1 cellular context compared by ENCODE assay signal in the genomic region with DNA sequence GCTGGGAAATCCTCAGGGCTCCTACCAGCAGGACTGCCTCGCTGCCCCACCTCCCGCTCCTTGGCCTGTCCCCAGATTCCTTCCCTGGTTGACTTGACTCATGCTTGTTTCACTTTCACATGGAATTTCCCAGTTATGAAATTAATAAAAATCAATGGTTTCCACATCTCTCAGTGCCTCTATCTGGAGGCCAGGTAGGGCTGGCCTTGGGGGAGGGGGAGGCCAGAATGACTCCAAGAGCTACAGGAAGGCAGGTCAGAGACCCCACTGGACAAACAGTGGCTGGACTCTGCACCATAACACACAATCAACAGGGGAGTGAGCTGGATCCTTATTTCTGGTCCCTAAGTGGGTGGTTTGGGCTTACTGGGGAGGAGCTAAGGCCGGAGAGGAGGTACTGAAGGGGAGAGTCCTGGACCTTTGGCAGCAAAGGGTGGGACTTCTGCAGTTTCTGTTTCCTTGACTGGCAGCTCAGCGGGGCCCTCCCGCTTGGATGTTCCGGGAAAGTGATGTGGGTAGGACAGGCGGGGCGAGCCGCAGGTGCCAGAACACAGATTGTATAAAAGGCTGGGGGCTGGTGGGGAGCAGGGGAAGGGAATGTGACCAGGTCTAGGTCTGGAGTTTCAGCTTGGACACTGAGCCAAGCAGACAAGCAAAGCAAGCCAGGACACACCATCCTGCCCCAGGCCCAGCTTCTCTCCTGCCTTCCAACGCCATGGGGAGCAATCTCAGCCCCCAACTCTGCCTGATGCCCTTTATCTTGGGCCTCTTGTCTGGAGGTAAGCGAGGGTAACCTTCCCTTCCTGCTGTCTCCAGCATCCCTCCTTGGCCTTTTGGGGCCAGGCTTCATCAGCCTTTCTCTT.
TF ChIP-seq lines count a peak whose summit lies in the region.

TSS of gene CFB (plus strand) at position 589 of the 863 bp plus-strand sequence. CDS start at position 716, 127 bp downstream.

TF ChIP-seq in HepG2, 621 proteins besides CTCF, POLR2A, EP300 and RAD21 (continued from another document and continues in another):
- TF ChIP-seq, protein P1, sequence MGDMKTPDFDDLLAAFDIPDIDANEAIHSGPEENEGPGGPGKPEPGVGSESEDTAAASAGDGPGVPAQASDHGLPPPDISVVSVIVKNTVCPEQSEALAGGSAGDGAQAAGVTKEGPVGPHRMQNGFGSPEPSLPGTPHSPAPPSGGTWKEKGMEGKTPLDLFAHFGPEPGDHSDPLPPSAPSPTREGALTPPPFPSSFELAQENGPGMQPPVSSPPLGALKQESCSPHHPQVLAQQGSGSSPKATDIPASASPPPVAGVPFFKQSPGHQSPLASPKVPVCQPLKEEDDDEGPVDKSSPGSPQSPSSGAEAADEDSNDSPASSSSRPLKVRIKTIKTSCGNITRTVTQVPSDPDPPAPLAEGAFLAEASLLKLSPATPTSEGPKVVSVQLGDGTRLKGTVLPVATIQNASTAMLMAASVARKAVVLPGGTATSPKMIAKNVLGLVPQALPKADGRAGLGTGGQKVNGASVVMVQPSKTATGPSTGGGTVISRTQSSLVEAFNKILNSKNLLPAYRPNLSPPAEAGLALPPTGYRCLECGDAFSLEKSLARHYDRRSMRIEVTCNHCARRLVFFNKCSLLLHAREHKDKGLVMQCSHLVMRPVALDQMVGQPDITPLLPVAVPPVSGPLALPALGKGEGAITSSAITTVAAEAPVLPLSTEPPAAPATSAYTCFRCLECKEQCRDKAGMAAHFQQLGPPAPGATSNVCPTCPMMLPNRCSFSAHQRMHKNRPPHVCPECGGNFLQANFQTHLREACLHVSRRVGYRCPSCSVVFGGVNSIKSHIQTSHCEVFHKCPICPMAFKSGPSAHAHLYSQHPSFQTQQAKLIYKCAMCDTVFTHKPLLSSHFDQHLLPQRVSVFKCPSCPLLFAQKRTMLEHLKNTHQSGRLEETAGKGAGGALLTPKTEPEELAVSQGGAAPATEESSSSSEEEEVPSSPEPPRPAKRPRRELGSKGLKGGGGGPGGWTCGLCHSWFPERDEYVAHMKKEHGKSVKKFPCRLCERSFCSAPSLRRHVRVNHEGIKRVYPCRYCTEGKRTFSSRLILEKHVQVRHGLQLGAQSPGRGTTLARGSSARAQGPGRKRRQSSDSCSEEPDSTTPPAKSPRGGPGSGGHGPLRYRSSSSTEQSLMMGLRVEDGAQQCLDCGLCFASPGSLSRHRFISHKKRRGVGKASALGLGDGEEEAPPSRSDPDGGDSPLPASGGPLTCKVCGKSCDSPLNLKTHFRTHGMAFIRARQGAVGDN (CRISPR knock-in tag; IDR thresholded peaks at IDR 0.05), result peak; percentile 90
- TF ChIP-seq SMARCE1 (IDR thresholded peaks at IDR 0.05; ENCODE audit: borderline replicate concordance) (no peak), KLF13 (CRISPR knock-in tag; IDR thresholded peaks at IDR 0.05) (0 out of 2 replicates have a peak, but pooled peaks have one; percentile 21), TRIM22 (IDR thresholded peaks at IDR 0.05) (no peak), ZNF839 (CRISPR knock-in tag; IDR thresholded peaks at IDR 0.05; ENCODE audit: borderline replicate concordance) (no peak), ZNF124 (CRISPR knock-in tag; IDR thresholded peaks at IDR 0.05) (peak; percentile 47; the same call in 1 of the 2 replicates), U2AF2 (IDR thresholded peaks at IDR 0.05; ENCODE audit: low read depth, low read length) (0 out of 2 replicates have a peak, but pooled peaks have one; percentile 26), RFX3 (CRISPR knock-in tag; IDR thresholded peaks at IDR 0.05) (no peak), ZNF121 (CRISPR knock-in tag; IDR thresholded peaks at IDR 0.05) (no peak; the same call in none of the 2 replicates), HIVEP1 (CRISPR knock-in tag; IDR thresholded peaks at IDR 0.05) (peak; percentile 63), MAF1 (CRISPR knock-in tag; IDR thresholded peaks at IDR 0.05; ENCODE audit: borderline replicate concordance) (peak; percentile 83; the same call in 1 of the 2 replicates), ZBTB8A (CRISPR knock-in tag; IDR thresholded peaks at IDR 0.05; ENCODE audit: borderline replicate concordance, low read depth) (no peak), ZFAT (CRISPR knock-in tag; conservative IDR thresholded peaks at IDR 0.05) (no peak), SRSF4 (IDR thresholded peaks at IDR 0.05; ENCODE audit: low read depth, low read length, poor library complexity, severe bottlenecking) (no peak), ARID2 (CRISPR knock-in tag; IDR thresholded peaks at IDR 0.05; ENCODE audit: borderline replicate concordance) (no peak), ZNF510 (CRISPR knock-in tag; IDR thresholded peaks at IDR 0.05; ENCODE audit: low read depth) (peak; percentile 57; the same call in 1 of the 2 replicates), CCAR2 (optimal IDR thresholded peaks at IDR 0.05; ENCODE audit: low read depth, low read length) (peak; percentile 89), NPAS2 (CRISPR knock-in tag; IDR thresholded peaks at IDR 0.05; ENCODE audit: borderline replicate concordance) (no peak), CEBPG (CRISPR knock-in tag; IDR thresholded peaks at IDR 0.05) (peak; percentile 76), BORCS8-MEF2B (CRISPR knock-in tag; IDR thresholded peaks at IDR 0.05) (no peak), PCBP2 (optimal IDR thresholded peaks at IDR 0.05; ENCODE audit: low read depth, low read length, poor library complexity, severe bottlenecking) (no peak), MAX (IDR thresholded peaks at IDR 0.05) (peak; percentile 65), HCFC1 (IDR thresholded peaks at IDR 0.05; ENCODE audit: low read depth, low read length) (peak; percentile 5; the same call in 1 of the 2 replicates), TOE1 (CRISPR knock-in tag; IDR thresholded peaks at IDR 0.05) (peak; percentile 55), ZNF598 (CRISPR knock-in tag; IDR thresholded peaks at IDR 0.05; ENCODE audit: borderline replicate concordance) (0 out of 2 replicates have a peak, but pooled peaks have one; percentile 79), DNMT3B (CRISPR knock-in tag; conservative IDR thresholded peaks at IDR 0.05) (peak; percentile 77; the same call in 1 of the 2 replicates), ELF4 (CRISPR knock-in tag; IDR thresholded peaks at IDR 0.05; ENCODE audit: borderline replicate concordance) (peak; percentile 53; the same call in 1 of the 2 replicates), MIER2 (CRISPR knock-in tag; IDR thresholded peaks at IDR 0.05) (peak; percentile 67; the same call in 1 of the 2 replicates), ZNF577 (CRISPR knock-in tag; IDR thresholded peaks at IDR 0.05; ENCODE audit: borderline replicate concordance, low read depth) (no peak), BRD4 (CRISPR knock-in tag; IDR thresholded peaks at IDR 0.05) (no peak; the same call in none of the 2 replicates), NRL (CRISPR knock-in tag; IDR thresholded peaks at IDR 0.05; ENCODE audit: borderline replicate concordance) (no peak; the same call in 1 of the 2 replicates), ZSCAN25 (CRISPR knock-in tag; IDR thresholded peaks at IDR 0.05) (no peak), ZKSCAN8 (CRISPR knock-in tag; IDR thresholded peaks at IDR 0.05; ENCODE audit: borderline replicate concordance) (peak; percentile 93), ZNF841 (CRISPR knock-in tag; IDR thresholded peaks at IDR 0.05; ENCODE audit: borderline replicate concordance) (no peak), ZNF430 (CRISPR knock-in tag; IDR thresholded peaks at IDR 0.05) (peak; percentile 94; the same call in 1 of the 2 replicates)
- TF ChIP-seq, protein P2, sequence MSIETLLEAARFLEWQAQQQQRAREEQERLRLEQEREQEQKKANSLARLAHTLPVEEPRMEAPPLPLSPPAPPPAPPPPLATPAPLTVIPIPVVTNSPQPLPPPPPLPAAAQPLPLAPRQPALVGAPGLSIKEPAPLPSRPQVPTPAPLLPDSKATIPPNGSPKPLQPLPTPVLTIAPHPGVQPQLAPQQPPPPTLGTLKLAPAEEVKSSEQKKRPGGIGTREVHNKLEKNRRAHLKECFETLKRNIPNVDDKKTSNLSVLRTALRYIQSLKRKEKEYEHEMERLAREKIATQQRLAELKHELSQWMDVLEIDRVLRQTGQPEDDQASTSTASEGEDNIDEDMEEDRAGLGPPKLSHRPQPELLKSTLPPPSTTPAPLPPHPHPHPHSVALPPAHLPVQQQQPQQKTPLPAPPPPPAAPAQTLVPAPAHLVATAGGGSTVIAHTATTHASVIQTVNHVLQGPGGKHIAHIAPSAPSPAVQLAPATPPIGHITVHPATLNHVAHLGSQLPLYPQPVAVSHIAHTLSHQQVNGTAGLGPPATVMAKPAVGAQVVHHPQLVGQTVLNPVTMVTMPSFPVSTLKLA (IDR thresholded peaks at IDR 0.05), result peak; percentile 26; the same call in 1 of the 2 replicates
- TF ChIP-seq, protein P3, sequence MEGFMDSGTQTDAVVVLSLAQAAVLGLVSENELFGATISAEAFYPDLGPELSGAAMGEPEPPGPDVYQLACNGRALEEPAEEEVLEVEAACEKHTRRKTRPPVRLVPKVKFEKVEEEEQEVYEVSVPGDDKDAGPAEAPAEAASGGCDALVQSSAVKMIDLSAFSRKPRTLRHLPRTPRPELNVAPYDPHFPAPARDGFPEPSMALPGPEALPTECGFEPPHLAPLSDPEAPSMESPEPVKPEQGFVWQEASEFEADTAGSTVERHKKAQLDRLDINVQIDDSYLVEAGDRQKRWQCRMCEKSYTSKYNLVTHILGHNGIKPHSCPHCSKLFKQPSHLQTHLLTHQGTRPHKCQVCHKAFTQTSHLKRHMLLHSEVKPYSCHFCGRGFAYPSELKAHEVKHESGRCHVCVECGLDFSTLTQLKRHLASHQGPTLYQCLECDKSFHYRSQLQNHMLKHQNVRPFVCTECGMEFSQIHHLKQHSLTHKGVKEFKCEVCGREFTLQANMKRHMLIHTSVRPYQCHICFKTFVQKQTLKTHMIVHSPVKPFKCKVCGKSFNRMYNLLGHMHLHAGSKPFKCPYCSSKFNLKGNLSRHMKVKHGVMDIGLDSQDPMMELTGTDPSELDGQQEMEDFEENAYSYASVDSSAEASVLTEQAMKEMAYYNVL (CRISPR knock-in tag; IDR thresholded peaks at IDR 0.05; ENCODE audit: borderline replicate concordance), result peak; percentile 40; the same call in 1 of the 2 replicates
- TF ChIP-seq, protein P4, sequence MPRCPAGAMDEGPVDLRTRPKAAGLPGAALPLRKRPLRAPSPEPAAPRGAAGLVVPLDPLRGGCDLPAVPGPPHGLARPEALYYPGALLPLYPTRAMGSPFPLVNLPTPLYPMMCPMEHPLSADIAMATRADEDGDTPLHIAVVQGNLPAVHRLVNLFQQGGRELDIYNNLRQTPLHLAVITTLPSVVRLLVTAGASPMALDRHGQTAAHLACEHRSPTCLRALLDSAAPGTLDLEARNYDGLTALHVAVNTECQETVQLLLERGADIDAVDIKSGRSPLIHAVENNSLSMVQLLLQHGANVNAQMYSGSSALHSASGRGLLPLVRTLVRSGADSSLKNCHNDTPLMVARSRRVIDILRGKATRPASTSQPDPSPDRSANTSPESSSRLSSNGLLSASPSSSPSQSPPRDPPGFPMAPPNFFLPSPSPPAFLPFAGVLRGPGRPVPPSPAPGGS (CRISPR knock-in tag; IDR thresholded peaks at IDR 0.05), result peak; percentile 78; the same call in 1 of the 2 replicates
- TF ChIP-seq, protein P5, sequence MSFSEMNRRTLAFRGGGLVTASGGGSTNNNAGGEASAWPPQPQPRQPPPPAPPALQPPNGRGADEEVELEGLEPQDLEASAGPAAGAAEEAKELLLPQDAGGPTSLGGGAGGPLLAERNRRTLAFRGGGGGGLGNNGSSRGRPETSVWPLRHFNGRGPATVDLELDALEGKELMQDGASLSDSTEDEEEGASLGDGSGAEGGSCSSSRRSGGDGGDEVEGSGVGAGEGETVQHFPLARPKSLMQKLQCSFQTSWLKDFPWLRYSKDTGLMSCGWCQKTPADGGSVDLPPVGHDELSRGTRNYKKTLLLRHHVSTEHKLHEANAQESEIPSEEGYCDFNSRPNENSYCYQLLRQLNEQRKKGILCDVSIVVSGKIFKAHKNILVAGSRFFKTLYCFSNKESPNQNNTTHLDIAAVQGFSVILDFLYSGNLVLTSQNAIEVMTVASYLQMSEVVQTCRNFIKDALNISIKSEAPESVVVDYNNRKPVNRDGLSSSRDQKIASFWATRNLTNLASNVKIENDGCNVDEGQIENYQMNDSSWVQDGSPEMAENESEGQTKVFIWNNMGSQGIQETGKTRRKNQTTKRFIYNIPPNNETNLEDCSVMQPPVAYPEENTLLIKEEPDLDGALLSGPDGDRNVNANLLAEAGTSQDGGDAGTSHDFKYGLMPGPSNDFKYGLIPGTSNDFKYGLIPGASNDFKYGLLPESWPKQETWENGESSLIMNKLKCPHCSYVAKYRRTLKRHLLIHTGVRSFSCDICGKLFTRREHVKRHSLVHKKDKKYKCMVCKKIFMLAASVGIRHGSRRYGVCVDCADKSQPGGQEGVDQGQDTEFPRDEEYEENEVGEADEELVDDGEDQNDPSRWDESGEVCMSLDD (CRISPR knock-in tag; IDR thresholded peaks at IDR 0.05; ENCODE audit: borderline replicate concordance), result 0 out of 2 replicates have a peak, but pooled peaks have one; percentile 55
- TF ChIP-seq, protein P6, sequence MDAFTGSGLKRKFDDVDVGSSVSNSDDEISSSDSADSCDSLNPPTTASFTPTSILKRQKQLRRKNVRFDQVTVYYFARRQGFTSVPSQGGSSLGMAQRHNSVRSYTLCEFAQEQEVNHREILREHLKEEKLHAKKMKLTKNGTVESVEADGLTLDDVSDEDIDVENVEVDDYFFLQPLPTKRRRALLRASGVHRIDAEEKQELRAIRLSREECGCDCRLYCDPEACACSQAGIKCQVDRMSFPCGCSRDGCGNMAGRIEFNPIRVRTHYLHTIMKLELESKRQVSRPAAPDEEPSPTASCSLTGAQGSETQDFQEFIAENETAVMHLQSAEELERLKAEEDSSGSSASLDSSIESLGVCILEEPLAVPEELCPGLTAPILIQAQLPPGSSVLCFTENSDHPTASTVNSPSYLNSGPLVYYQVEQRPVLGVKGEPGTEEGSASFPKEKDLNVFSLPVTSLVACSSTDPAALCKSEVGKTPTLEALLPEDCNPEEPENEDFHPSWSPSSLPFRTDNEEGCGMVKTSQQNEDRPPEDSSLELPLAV (CRISPR knock-in tag; conservative IDR thresholded peaks at IDR 0.05; ENCODE audit: low read depth), result no peak
